In the genomic region with DNA sequence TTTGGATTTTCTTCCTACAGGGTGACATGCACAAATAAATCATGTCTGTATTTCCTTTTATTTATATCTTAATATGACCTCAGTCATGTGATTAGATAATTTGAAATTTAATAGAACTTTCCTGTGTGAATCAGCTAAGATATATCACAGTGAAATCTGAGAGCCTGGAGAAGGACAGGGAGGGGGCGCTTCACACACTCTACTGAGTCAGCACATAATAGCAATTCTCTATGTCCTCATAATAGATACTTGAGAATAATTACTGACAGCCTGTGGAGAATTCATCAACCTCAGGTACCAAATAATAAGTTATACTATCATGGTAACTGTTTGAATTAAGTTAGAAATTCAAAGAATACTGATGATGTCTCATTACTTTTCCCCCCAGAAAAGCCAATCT, we compare ENCODE assay signal across 20 cellular contexts.
"Had no signal": no experiment of that assay in that cellular context is flagged by ENCODE, and none has a peak within 500 bp of the region (broad histone marks: within the 10 kb centered on the region; RNA-seq: fewer than 3 reads in every experiment).

No MANE protein-coding gene starts in this region.

- DNase-seq: effector CD4-positive, alpha-beta T cell; gastrocnemius medialis; heart right ventricle; hypothalamus; islet precursor cell; left lung; lower lobe of right lung; natural killer cell; posterior cingulate gyrus; sigmoid colon; stimulated activated CD4-positive, alpha-beta T cell treated with anti-CD3 and anti-CD28 coated beads, Interleukin-2, amount 100 ng/mL, for 24 hours; stimulated activated CD4-positive, alpha-beta T cell treated with anti-CD3 and anti-CD28 coated beads, Interleukin-4, amount 100 ng/mL, for 4 hours; stimulated activated naive B cell treated with anti-CD40 and anti-IgM and Interleukin-4, amounts not matched to agents 10 μg/mL and 1 μg/mL and 100 μg/mL, for 72 hours; stomach; substantia nigra; transverse colon had no signal

- H3K27ac ChIP-seq: coronary artery, esophagus muscularis mucosa, gastrocnemius medialis, heart right ventricle, left lung, lower lobe of right lung, sigmoid colon, skin epidermis, stomach, thoracic aorta, transverse colon had no signal

- H3K27me3 ChIP-seq: esophagus muscularis mucosa, gastrocnemius medialis, heart right ventricle, left lung, sigmoid colon, stomach, transverse colon had no signal

- H3K36me3 ChIP-seq: esophagus muscularis mucosa, gastrocnemius medialis, heart right ventricle, left lung, lower lobe of right lung, sigmoid colon, stomach, thoracic aorta, transverse colon had no signal

- H3K9me3 ChIP-seq: esophagus muscularis mucosa, gastrocnemius medialis, heart right ventricle, left lung, lower lobe of right lung, sigmoid colon, stomach, thoracic aorta, transverse colon had no signal

- H3K4me1 ChIP-seq: esophagus muscularis mucosa, gastrocnemius medialis, heart right ventricle, left lung, lower lobe of right lung, sigmoid colon, stomach, transverse colon had no signal

- H3K4me3 ChIP-seq: coronary artery, esophagus muscularis mucosa, gastrocnemius medialis, heart right ventricle, left lung, lower lobe of right lung, sigmoid colon, skin epidermis, stomach, thoracic aorta, transverse colon had no signal
